Comparison of ENCODE assay signal across 18 cellular contexts in genomic region chr4:20490734-20491133, GRCh38.
"Had no signal": no experiment of that assay in that cellular context is flagged by ENCODE, and none has a peak within 500 bp of the region (broad histone marks: within the 10 kb centered on the region; RNA-seq: fewer than 3 reads in every experiment).

No MANE protein-coding gene starts in this region.

- H3K27ac ChIP-seq: body of pancreas, epithelial cell of prostate, gastroesophageal sphincter, hepatocyte, prostate gland, right lobe of liver, transverse colon had no signal

- H3K4me3 ChIP-seq: body of pancreas, gastroesophageal sphincter, hepatocyte, prostate gland, right lobe of liver, transverse colon had no signal

- H3K27me3 ChIP-seq: body of pancreas, gastroesophageal sphincter, hepatocyte, right lobe of liver, transverse colon had no signal

- H3K36me3 ChIP-seq: prostate gland, right lobe of liver, transverse colon had no signal

- ATAC-seq: activated T-cell treated with anti-CD3 and anti-CD28 coated beads, Interleukin-2, amount 50 U/mL, for 72 hours; body of pancreas; gastroesophageal sphincter; natural killer cell treated with Interleukin-12 subunit alpha and Interleukin-12 subunit beta and Interleukin-15 and Interleukin-18, amount 100 ng/mL, for 72 hours; right lobe of liver; stimulated activated naive CD8-positive, alpha-beta T cell treated with anti-CD3 and anti-CD28 coated beads, Interleukin-15, Interleukin-2, amounts not matched to agents 100 U/mL and 50 U/mL, for 24 hours had no signal

- DNase-seq: activated CD4-positive, alpha-beta T cell treated with anti-CD3 and anti-CD28 coated beads, Interleukin-2, amount 10 ng/mL, durations not matched to agents 7 days and 5 days; activated CD8-positive, alpha-beta memory T cell treated with anti-CD3 and anti-CD28 coated beads, Interleukin-2, amount 50 U/mL, for 48 hours; activated gamma-delta T cell; activated T-cell treated with anti-CD3 and anti-CD28 coated beads, Interleukin-2, amount 50 U/mL, for 72 hours; amniotic stem cell; body of pancreas; effector memory CD4-positive, alpha-beta T cell; islet precursor cell; mesendoderm; nucleus accumbens; right lobe of liver; stimulated activated naive CD8-positive, alpha-beta T cell treated with anti-CD3 and anti-CD28 coated beads, Interleukin-15, Interleukin-2, amounts not matched to agents 100 U/mL and 50 U/mL, for 24 hours; transverse colon had no signal
